In genomic region chr1:202158810-202159533, GRCh38 we compare ENCODE assay signal across 11 cellular contexts. TPM values are rescaled to one million over a fixed set of nuclear protein-coding genes. Genes with fewer than 3 reads are reported as not detected.
A peak's percentile ranks its signal among the peaks of the same experiment; 100 is the strongest.
DNase-seq lines count a peak whose midpoint lies in the region; ATAC-seq and TF ChIP-seq lines count a peak whose summit lies in the region.
"Had no signal": no experiment of that assay in that cellular context is flagged by ENCODE, and none has a peak within 500 bp of the region (broad histone marks: within the 10 kb centered on the region; RNA-seq: fewer than 3 reads in every experiment).

No MANE protein-coding gene starts in this region.

- intact Hi-C loops in activated CD8-positive, alpha-beta T cell treated with anti-CD3 and anti-CD28 coated beads for 36 hours (cut with micrococcal nuclease) = no loop called here

- H3K4me1 Mint-ChIP-seq in activated CD8-positive, alpha-beta T cell treated with anti-CD3 and anti-CD28 coated beads for 36 hours (ENCODE audit: low read depth) = peaks cover 66% of the 10 kb centered on the region
- peaks cover 47 to 82% (median 78%) of the 10 kb centered on the region in 4 donors for H3K4me1 Mint-ChIP-seq in naive thymus-derived CD8-positive, alpha-beta T cell

- peak; percentile 61 for TF ChIP-seq CTCF in GM10266 (IDR thresholded peaks at IDR 0.05; ENCODE audit: control insufficient read depth, insufficient read depth, low read depth, missing control alignments)
- TF ChIP-seq CTCF in activated CD8-positive, alpha-beta T cell treated with anti-CD3 and anti-CD28 coated beads for 36 hours (IDR thresholded peaks at IDR 0.05) = peak; percentile 19

- H3K27ac Mint-ChIP-seq in activated CD8-positive, alpha-beta T cell treated with anti-CD3 and anti-CD28 coated beads for 36 hours = peak overlapping the region; percentile 95
- peak overlapping the region; percentile 96 to 99 (median 98) for H3K27ac Mint-ChIP-seq in naive thymus-derived CD8-positive, alpha-beta T cell

- no peaks in the 10 kb centered on the region for H3K9me3 Mint-ChIP-seq in activated CD8-positive, alpha-beta T cell treated with anti-CD3 and anti-CD28 coated beads for 36 hours
- peaks cover 0 to 1% (median 0%) of the 10 kb centered on the region in 9 donors for H3K9me3 Mint-ChIP-seq in naive thymus-derived CD8-positive, alpha-beta T cell

- H3K4me3 ChIP-seq in Jurkat, Clone E6-1 (ENCODE audit: low read length) = peak overlapping the region; percentile 79

- CTCF ChIA-PET in activated CD8-positive, alpha-beta T cell treated with anti-CD3 and anti-CD28 coated beads for 36 hours (lab: Charles Lee) = interaction anchor here (2.0 to 2.6 kb wide), 2 partner anchors 11 to 15 kb away, joined by 9 to 27 read pairs; partner anchors contain the start of gene ARL8A

- peak; percentile 5 for ATAC-seq in activated CD8-positive, alpha-beta T cell treated with anti-CD3 and anti-CD28 coated beads for 36 hours
- ATAC-seq in naive thymus-derived CD8-positive, alpha-beta T cell = no peak

- H3K27me3 Mint-ChIP-seq in activated CD8-positive, alpha-beta T cell treated with anti-CD3 and anti-CD28 coated beads for 36 hours = no peaks in the 10 kb centered on the region
- H3K27me3 Mint-ChIP-seq in naive thymus-derived CD8-positive, alpha-beta T cell = no peaks in the 10 kb centered on the region

- peaks cover 59% of the 10 kb centered on the region for H3K36me3 Mint-ChIP-seq in activated CD8-positive, alpha-beta T cell treated with anti-CD3 and anti-CD28 coated beads for 36 hours (ENCODE audit: low read depth)
- peaks cover 0 to 38% (median 9%) of the 10 kb centered on the region in 3 donors for H3K36me3 Mint-ChIP-seq in naive thymus-derived CD8-positive, alpha-beta T cell

- POLR2A ChIA-PET in activated CD8-positive, alpha-beta T cell treated with anti-CD3 and anti-CD28 coated beads for 36 hours (lab: Charles Lee) = interaction anchor here (1.0 to 13.6 kb wide), 3 partner anchors 14 to 58 kb away, joined by 3 to 124 read pairs (median 16); partner anchors contain the start of gene ARL8A
- POLR2A ChIA-PET in naive thymus-derived CD8-positive, alpha-beta T cell (lab: Charles Lee) = interaction anchor here (4.7 kb wide), 1 partner anchor 14 kb away, joined by 55 read pairs; the partner anchor contains the start of gene ARL8A

- DNase-seq in GM10266 (ENCODE audit: extremely low spot score) (no peak), superior temporal gyrus (ENCODE audit: extremely low spot score) (no peak), HuH-7.5 (ENCODE audit: low spot score) (no peak), GF-D8 (lab: John Stamatoyannopoulos, UW) (no peak), NCI-H128 (lab: John Stamatoyannopoulos, UW; ENCODE audit: unreplicated experiment) (no peak)
- no peak for DNase-seq in Jurkat, Clone E6-1 (ENCODE audit: low read depth, low spot score)
- DNase-seq in activated CD8-positive, alpha-beta T cell treated with anti-CD3 and anti-CD28 coated beads for 36 hours = peak; percentile 71
- DNase-seq in naive thymus-derived CD8-positive, alpha-beta T cell = no peak
- DNase-seq: amniotic stem cell, glutamatergic neuron had no signal

- peak overlapping the region; percentile 95 for H3K4me3 Mint-ChIP-seq in activated CD8-positive, alpha-beta T cell treated with anti-CD3 and anti-CD28 coated beads for 36 hours
- H3K4me3 Mint-ChIP-seq in naive thymus-derived CD8-positive, alpha-beta T cell = peak overlapping the region; percentile 93 to 100 (median 98)

RNA-seq across cellular contexts. Expression of gene PTPN7, which starts 1.4 kb away (rescaled TPM):
- 232 TPM for polyA plus RNA-seq in Jurkat, Clone E6-1 (2012; ENCODE audit: insufficient read depth, insufficient read length)
- total RNA-seq in activated CD8-positive, alpha-beta T cell treated with anti-CD3 and anti-CD28 coated beads for 36 hours = 100 to 1,000 TPM; 195 to 200 TPM
- 10 to 100 TPM; 35.9 to 37.4 TPM for total RNA-seq in naive thymus-derived CD8-positive, alpha-beta T cell
- polyA plus RNA-seq in naive thymus-derived CD8-positive, alpha-beta T cell = 10 to 100 TPM; 37.7 to 44.4 (median 39.1) TPM

RNA-seq across cellular contexts. Expression of gene ARL8A, which starts 14.4 kb away (rescaled TPM):
- 33.1 TPM for polyA plus RNA-seq in Jurkat, Clone E6-1 (2012; ENCODE audit: insufficient read depth, insufficient read length)
- 10 to 100 TPM; 25.8 to 33.7 TPM for total RNA-seq in activated CD8-positive, alpha-beta T cell treated with anti-CD3 and anti-CD28 coated beads for 36 hours
- total RNA-seq in naive thymus-derived CD8-positive, alpha-beta T cell = 10 to 100 TPM; 43.3 to 50.0 TPM
- 1 to 10 TPM; 4.9 to 6.4 (median 5.6) TPM for polyA plus RNA-seq in naive thymus-derived CD8-positive, alpha-beta T cell

RNA-seq across cellular contexts. Expression of gene LGR6, which starts 34.6 kb away (rescaled TPM):
- 0.50 TPM for polyA plus RNA-seq in Jurkat, Clone E6-1 (2012; ENCODE audit: insufficient read depth, insufficient read length)
- total RNA-seq in activated CD8-positive, alpha-beta T cell treated with anti-CD3 and anti-CD28 coated beads for 36 hours = under 1 TPM; 0.34 TPM
- total RNA-seq in naive thymus-derived CD8-positive, alpha-beta T cell = under 1 TPM; 0.25 to 0.47 TPM
- 1 to 10 TPM in 1 of 3 donors, not detected in 2; 6.2 TPM for polyA plus RNA-seq in naive thymus-derived CD8-positive, alpha-beta T cell
- total RNA-seq: pulmonary artery endothelial cell had no signal

RNA-seq across cellular contexts. Expression of gene GPR37L1, which starts 36.3 kb away (rescaled TPM):
- polyA plus RNA-seq in Jurkat, Clone E6-1 (2012; ENCODE audit: insufficient read depth, insufficient read length) = not detected
- total RNA-seq in activated CD8-positive, alpha-beta T cell treated with anti-CD3 and anti-CD28 coated beads for 36 hours = not detected
- not detected for total RNA-seq in naive thymus-derived CD8-positive, alpha-beta T cell
- polyA plus RNA-seq in naive thymus-derived CD8-positive, alpha-beta T cell = under 1 TPM in 2 of 3 donors, not detected in 1; 0.02 to 0.19 TPM
- total RNA-seq: pulmonary artery endothelial cell had no signal

Comparison
In these comparisons a context has a peak if more than half of its experiments do, and no peak if none do; other contexts are left out.
1. RNA of gene PTPN7, which starts 1.4 kb away (total RNA-seq): 195 to 200 TPM in activated CD8-positive, alpha-beta T cell treated with anti-CD3 and anti-CD28 coated beads for 36 hours; 35.9 to 37.4 TPM in naive thymus-derived CD8-positive, alpha-beta T cell; every median in the first group is over 4 times any median in the second.